2 cellular contexts compared by ENCODE assay signal in genomic region chr15:68061578-68061977, GRCh38.
TF ChIP-seq lines count a peak whose summit lies in the region.

No MANE protein-coding gene starts in this region.

TF ChIP-seq in HEK293, 187 proteins besides CTCF, POLR2A, EP300 and RAD21:
- TF ChIP-seq ZNF692 (tag by site-specific recombination; IDR thresholded peaks at IDR 0.05) (no peak), KLF9 (tag by site-specific recombination; IDR thresholded peaks at IDR 0.05; ENCODE audit: low read depth) (no peak), PRDM6 (tag by site-specific recombination; IDR thresholded peaks at IDR 0.05) (peak; percentile 66)

TF ChIP-seq in GM12878, 131 proteins besides CTCF, POLR2A, EP300 and RAD21:
- no peak for TF ChIP-seq REST (IDR thresholded peaks at IDR 0.05; ENCODE audit: low read depth, low read length)
- TF ChIP-seq E2F8 (IDR thresholded peaks at IDR 0.05; ENCODE audit: low read depth, partially characterized antibody), result no peak
- no peak for TF ChIP-seq POU2F2 (IDR thresholded peaks at IDR 0.05; ENCODE audit: borderline replicate concordance, low read depth, low read length)
- no peak for TF ChIP-seq RELA (IDR thresholded peaks at IDR 0.05; ENCODE audit: borderline replicate concordance, partially characterized antibody)
- TF ChIP-seq SP1 (IDR thresholded peaks at IDR 0.05; ENCODE audit: low read depth, low read length), result no peak
- no peak for TF ChIP-seq NFIC (IDR thresholded peaks at IDR 0.05; ENCODE audit: low read depth, low read length)
- no peak for TF ChIP-seq ATF2 (IDR thresholded peaks at IDR 0.05; ENCODE audit: low read length)
- no peak for TF ChIP-seq ATF7 (IDR thresholded peaks at IDR 0.05; ENCODE audit: low read depth)
- TF ChIP-seq JUND (IDR thresholded peaks at IDR 0.05; ENCODE audit: low read depth, low read length), result no peak
- TF ChIP-seq RUNX3 (IDR thresholded peaks at IDR 0.05; ENCODE audit: low read length), result no peak
- no peak for TF ChIP-seq BCL11A (IDR thresholded peaks at IDR 0.05; ENCODE audit: low read depth, low read length)
- no peak for TF ChIP-seq ZBTB11 (CRISPR knock-in tag; IDR thresholded peaks at IDR 0.05)
- TF ChIP-seq FOXM1 (IDR thresholded peaks at IDR 0.05; ENCODE audit: low read depth, low read length), result no peak
- TF ChIP-seq BCL3 (IDR thresholded peaks at IDR 0.05; ENCODE audit: borderline replicate concordance, insufficient read depth, low read depth, low read length, poor library complexity, severe bottlenecking), result no peak
- TF ChIP-seq HDAC2 (IDR thresholded peaks at IDR 0.05), result no peak
- TF ChIP-seq NBN (IDR thresholded peaks at IDR 0.05), result no peak
- no peak for TF ChIP-seq CEBPZ (IDR thresholded peaks at IDR 0.05; ENCODE audit: low read depth, low read length)
- no peak for TF ChIP-seq USF2 (IDR thresholded peaks at IDR 0.05; ENCODE audit: borderline replicate concordance, low read depth, low read length)
